36 cellular contexts compared by ENCODE assay signal in the genomic region with DNA sequence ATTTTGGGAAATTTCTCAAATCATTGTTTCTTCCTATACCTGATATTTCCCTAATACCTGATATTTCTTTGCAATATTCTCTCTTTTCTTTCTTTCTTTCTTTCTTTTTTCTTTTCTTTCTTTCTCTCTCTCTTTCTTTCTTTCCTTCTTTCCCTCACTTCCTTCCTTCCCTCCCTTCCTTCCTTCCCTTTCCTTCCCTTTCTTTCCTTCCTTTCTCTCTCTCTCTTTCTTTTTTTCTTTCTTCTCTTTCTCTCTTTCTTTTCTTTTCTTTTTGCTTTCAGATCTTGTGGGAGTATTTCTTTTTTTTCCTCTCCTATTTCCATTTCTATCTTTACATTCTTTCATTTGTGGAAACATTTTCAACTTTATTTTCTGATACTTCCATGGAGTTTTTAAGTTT.
"Had no signal": no experiment of that assay in that cellular context is flagged by ENCODE, and none has a peak within 500 bp of the region (broad histone marks: within the 10 kb centered on the region; RNA-seq: fewer than 3 reads in every experiment).

No MANE protein-coding gene starts in this region.

- H3K27me3 ChIP-seq: adrenal gland, body of pancreas, brain microvascular endothelial cell, breast epithelium had no signal

- H3K4me1 ChIP-seq: adrenal gland, body of pancreas, breast epithelium had no signal

- H3K27ac ChIP-seq: adrenal gland, body of pancreas, brain microvascular endothelial cell, breast epithelium, VCaP had no signal

- DNase-seq: activated B cell treated with CpG ODN at 0.5 μM for 24 hours; activated CD4-positive, alpha-beta memory T cell treated with anti-CD3 and anti-CD28 coated beads for 36 hours; activated CD4-positive, alpha-beta T cell treated with anti-CD3 and anti-CD28 coated beads for 4 hours; activated CD4-positive, alpha-beta T cell treated with anti-CD3 and anti-CD28 coated beads, Interleukin-2, amount 10 ng/mL, durations not matched to agents 24 days and 14 days; activated CD4-positive, alpha-beta T cell treated with anti-CD3 and anti-CD28 coated beads, Interleukin-2, amount 50 U/mL, for 1 hour; activated CD4-positive, alpha-beta T cell treated with anti-CD3 and anti-CD28 coated beads, Interleukin-2, amount 50 U/mL, for 4 hours; activated CD4-positive, CD25-positive, alpha-beta regulatory T cell treated with anti-CD3 and anti-CD28 coated beads, Interleukin-2, amount 50 U/mL, for 72 hours; activated CD8-positive, alpha-beta memory T cell treated with anti-CD3 and anti-CD28 coated beads, Interleukin-2, amount 50 U/mL, for 4 hours; activated CD8-positive, alpha-beta T cell treated with anti-CD3 and anti-CD28 coated beads for 36 hours; activated effector memory CD4-positive, alpha-beta T cell treated with anti-CD3 and anti-CD28 coated beads, Interleukin-2, amount 50 U/mL, for 16 hours; activated gamma-delta T cell treated with Interleukin-2 at 50 U/mL for 16 hours; activated naive CD4-positive, alpha-beta T cell; activated naive CD4-positive, alpha-beta T cell treated with anti-CD3 and anti-CD28 coated beads for 36 hours; activated naive CD4-positive, alpha-beta T cell treated with anti-CD3 and anti-CD28 coated beads, Interleukin-2, amount 50 U/mL, for 16 hours; activated naive CD8-positive, alpha-beta T cell treated with anti-CD3 and anti-CD28 coated beads for 36 hours; activated T-cell treated with anti-CD3 and anti-CD28 coated beads for 4 hours; activated T-cell treated with anti-CD3 and anti-CD28 coated beads, Interleukin-2, amount 50 U/mL, for 1 hour; activated T-cell treated with anti-CD3 and anti-CD28 coated beads, Interleukin-2, amount 50 U/mL, for 4 hours; activated T-cell treated with anti-CD3 and anti-CD28 coated beads, Interleukin-2, amount 50 U/mL, for 72 hours; adrenal gland; amniotic stem cell; aorta; body of pancreas; brain microvascular endothelial cell; central memory CD4-positive, alpha-beta T cell; T-helper 1 cell; T-helper 2 cell; T-helper 9 cell had no signal

- ATAC-seq: activated CD8-positive, alpha-beta T cell treated with anti-CD3 and anti-CD28 coated beads for 36 hours; activated naive CD4-positive, alpha-beta T cell treated with anti-CD3 and anti-CD28 coated beads, Interleukin-2, amount 50 U/mL, for 72 hours; activated T-cell treated with anti-CD3 and anti-CD28 coated beads, Interleukin-2, amount 50 U/mL, for 4 hours; activated T-cell treated with anti-CD3 and anti-CD28 coated beads, Interleukin-2, amount 50 U/mL, for 72 hours; activated T-helper 17 cell treated with anti-CD3 and anti-CD28 coated beads, Interleukin-2, amount 50 U/mL, for 72 hours; body of pancreas had no signal

- FAIRE-seq: astrocyte had no signal

- H3K36me3 Mint-ChIP-seq: activated CD4-positive, alpha-beta memory T cell treated with anti-CD3 and anti-CD28 coated beads for 36 hours; activated naive CD4-positive, alpha-beta T cell treated with anti-CD3 and anti-CD28 coated beads, Interleukin-2, amount 50 U/mL, for 72 hours; activated naive CD8-positive, alpha-beta T cell treated with anti-CD3 and anti-CD28 coated beads for 36 hours had no signal

- H3K4me1 Mint-ChIP-seq: activated B cell treated with CpG ODN at 0.5 μM for 24 hours; activated CD4-positive, alpha-beta T cell treated with anti-CD3 and anti-CD28 coated beads, Interleukin-2, amount 10 ng/mL, durations not matched to agents 24 days and 14 days; activated naive CD8-positive, alpha-beta T cell treated with anti-CD3 and anti-CD28 coated beads for 36 hours; activated T-helper 17 cell treated with anti-CD3 and anti-CD28 coated beads, Interleukin-2, amount 50 U/mL, for 72 hours had no signal

- H3K9me3 Mint-ChIP-seq: activated B cell treated with CpG ODN at 0.5 μM for 24 hours; activated CD4-positive, alpha-beta memory T cell treated with anti-CD3 and anti-CD28 coated beads for 36 hours; activated CD4-positive, alpha-beta T cell treated with anti-CD3 and anti-CD28 coated beads, Interleukin-2, amount 10 ng/mL, durations not matched to agents 24 days and 14 days; activated CD8-positive, alpha-beta T cell treated with anti-CD3 and anti-CD28 coated beads for 36 hours; activated naive CD4-positive, alpha-beta T cell treated with anti-CD3 and anti-CD28 coated beads for 36 hours; activated T-cell treated with anti-CD3 and anti-CD28 coated beads, Interleukin-2, amount 50 U/mL, for 4 hours; activated T-cell treated with anti-CD3 and anti-CD28 coated beads, Interleukin-2, amount 50 U/mL, for 72 hours; activated T-helper 1 cell treated with anti-CD3 and anti-CD28 coated beads, Interleukin-12 subunit alpha, Interleukin-12 subunit beta, Interleukin-2, Interleukin-4 antibody, amounts not matched to agents 30 ng/mL and 10 ng/mL and 1 ng/mL, durations not matched to agents 14 hours and 24 hours and 36 hours; activated T-helper 17 cell treated with anti-CD3 and anti-CD28 coated beads, Interleukin-2, amount 50 U/mL, for 72 hours; T-helper 1 cell treated with Interleukin-12 subunit alpha and Interleukin-12 subunit beta and Interleukin-4 antibody, amounts not matched to agents 30 μg/mL and 1 μg/mL, for 36 hours; T-helper 2 cell treated with Interferon-gamma antibody and Interleukin-4, amounts not matched to agents 5 μg/mL and 100 μg/mL, for 36 hours had no signal

- H3K27ac Mint-ChIP-seq: activated B cell treated with CpG ODN at 0.5 μM for 24 hours; activated CD4-positive, alpha-beta memory T cell treated with anti-CD3 and anti-CD28 coated beads for 36 hours; activated CD4-positive, alpha-beta T cell treated with anti-CD3 and anti-CD28 coated beads, Interleukin-2, amount 10 ng/mL, durations not matched to agents 24 days and 14 days; activated CD8-positive, alpha-beta T cell treated with anti-CD3 and anti-CD28 coated beads for 36 hours; activated naive CD4-positive, alpha-beta T cell treated with anti-CD3 and anti-CD28 coated beads for 36 hours; activated naive CD4-positive, alpha-beta T cell treated with anti-CD3 and anti-CD28 coated beads, Interleukin-2, amount 50 U/mL, for 72 hours; activated naive CD8-positive, alpha-beta T cell treated with anti-CD3 and anti-CD28 coated beads for 36 hours; activated T-cell treated with anti-CD3 and anti-CD28 coated beads, Interleukin-2, amount 50 U/mL, for 72 hours; activated T-helper 1 cell treated with anti-CD3 and anti-CD28 coated beads, Interleukin-12 subunit alpha, Interleukin-12 subunit beta, Interleukin-2, Interleukin-4 antibody, amounts not matched to agents 30 ng/mL and 10 ng/mL and 1 ng/mL, durations not matched to agents 14 hours and 24 hours and 36 hours; activated T-helper 17 cell treated with anti-CD3 and anti-CD28 coated beads, Interleukin-2, amount 50 U/mL, for 72 hours; T-helper 1 cell treated with Interleukin-12 subunit alpha and Interleukin-12 subunit beta and Interleukin-4 antibody, amounts not matched to agents 30 μg/mL and 1 μg/mL, for 36 hours; T-helper 2 cell treated with Interferon-gamma antibody and Interleukin-4, amounts not matched to agents 5 μg/mL and 100 μg/mL, for 36 hours had no signal

- H3K27me3 Mint-ChIP-seq: activated CD4-positive, alpha-beta T cell treated with anti-CD3 and anti-CD28 coated beads, Interleukin-2, amount 10 ng/mL, durations not matched to agents 24 days and 14 days had no signal

- H3K4me3 ChIP-seq: adrenal gland, body of pancreas, breast epithelium had no signal

- H3K9me3 ChIP-seq: adrenal gland, body of pancreas, breast epithelium had no signal

- H3K36me3 ChIP-seq: adrenal gland, brain microvascular endothelial cell, breast epithelium had no signal

- H3K4me3 Mint-ChIP-seq: activated B cell treated with CpG ODN at 0.5 μM for 24 hours; activated CD4-positive, alpha-beta memory T cell treated with anti-CD3 and anti-CD28 coated beads for 36 hours; activated CD4-positive, alpha-beta T cell treated with anti-CD3 and anti-CD28 coated beads, Interleukin-2, amount 10 ng/mL, durations not matched to agents 24 days and 14 days; activated CD8-positive, alpha-beta T cell treated with anti-CD3 and anti-CD28 coated beads for 36 hours; activated naive CD4-positive, alpha-beta T cell treated with anti-CD3 and anti-CD28 coated beads for 36 hours; activated naive CD8-positive, alpha-beta T cell treated with anti-CD3 and anti-CD28 coated beads for 36 hours; activated T-cell treated with anti-CD3 and anti-CD28 coated beads, Interleukin-2, amount 50 U/mL, for 4 hours; activated T-cell treated with anti-CD3 and anti-CD28 coated beads, Interleukin-2, amount 50 U/mL, for 72 hours; activated T-helper 1 cell treated with anti-CD3 and anti-CD28 coated beads, Interleukin-12 subunit alpha, Interleukin-12 subunit beta, Interleukin-2, Interleukin-4 antibody, amounts not matched to agents 30 ng/mL and 10 ng/mL and 1 ng/mL, durations not matched to agents 14 hours and 24 hours and 36 hours; activated T-helper 17 cell treated with anti-CD3 and anti-CD28 coated beads, Interleukin-2, amount 50 U/mL, for 72 hours; T-helper 1 cell treated with Interleukin-12 subunit alpha and Interleukin-12 subunit beta and Interleukin-4 antibody, amounts not matched to agents 30 μg/mL and 1 μg/mL, for 36 hours; T-helper 2 cell treated with Interferon-gamma antibody and Interleukin-4, amounts not matched to agents 5 μg/mL and 100 μg/mL, for 36 hours had no signal
